Comparison of ENCODE assay signal across 11 cellular contexts in genomic region chr1:235022341-235023196, GRCh38.
DNase-seq lines count a peak whose midpoint lies in the region; ATAC-seq and TF ChIP-seq lines count a peak whose summit lies in the region.
"Had no signal": no experiment of that assay in that cellular context is flagged by ENCODE, and none has a peak within 500 bp of the region (broad histone marks: within the 10 kb centered on the region; RNA-seq: fewer than 3 reads in every experiment).

No MANE protein-coding gene starts in this region.

- H3K36me3 ChIP-seq in mesodermal cell (ENCODE audit: control insufficient read depth, insufficient read depth, low read length) (no peaks in the 10 kb centered on the region), transverse colon (no peaks in the 10 kb centered on the region)
- H3K36me3 ChIP-seq: SJSA1 had no signal

- no peak for DNase-seq in activated naive CD4-positive, alpha-beta T cell treated with anti-CD3 and anti-CD28 coated beads for 36 hours
- peak in 1 of 10 donors; percentile 45 for DNase-seq in dorsolateral prefrontal cortex
- DNase-seq in transverse colon, result no peak
- DNase-seq in GM19240 (ENCODE audit: insufficient read length, low spot score), result no peak
- DNase-seq in SW480 (ENCODE audit: low spot score), result no peak
- DNase-seq: activated CD8-positive, alpha-beta memory T cell treated with anti-CD3 and anti-CD28 coated beads for 24 hours; caudate nucleus had no signal

- no peak overlapping the region for H3K4me3 Mint-ChIP-seq in activated naive CD4-positive, alpha-beta T cell treated with anti-CD3 and anti-CD28 coated beads, Interleukin-2, amount 50 U/mL, for 24 hours
- no peak overlapping the region for H3K4me3 Mint-ChIP-seq in activated naive CD4-positive, alpha-beta T cell treated with anti-CD3 and anti-CD28 coated beads for 36 hours

- H3K4me1 ChIP-seq in mesodermal cell (ENCODE audit: control insufficient read depth, insufficient read depth, low read length, poor library complexity, severe bottlenecking) (peaks cover 36% of the 10 kb centered on the region), transverse colon (peaks cover 4 to 22% (median 19%) of the 10 kb centered on the region in 4 donors)

- H3K27me3 ChIP-seq in dorsolateral prefrontal cortex (no peaks in the 10 kb centered on the region), transverse colon (no peaks in the 10 kb centered on the region)
- H3K27me3 ChIP-seq: SJSA1 had no signal

- 83 to 87% methylated on average over 14 of the region's 16 CpGs for WGBS in mesodermal cell (ENCODE audit: insufficient coverage in 2 of 2), 2 experiments
- WGBS in transverse colon (ENCODE audit: low coverage in 1 of 2), 2 donors, result 35 to 62% methylated on average over 6 to 16 of the region's 16 CpGs

- peaks cover 4% of the 10 kb centered on the region for H3K9me3 Mint-ChIP-seq in activated naive CD4-positive, alpha-beta T cell treated with anti-CD3 and anti-CD28 coated beads, Interleukin-2, amount 50 U/mL, for 24 hours
- peaks cover 14% of the 10 kb centered on the region for H3K9me3 Mint-ChIP-seq in activated naive CD4-positive, alpha-beta T cell treated with anti-CD3 and anti-CD28 coated beads for 36 hours

- H3K27ac ChIP-seq in dorsolateral prefrontal cortex (peak overlapping the region in 48 of 59 donors; percentile 8 to 78 (median 64)), mesodermal cell (ENCODE audit: low read depth, low read length, severe bottlenecking) (peak overlapping the region; percentile 60), transverse colon (peak overlapping the region; percentile 44 to 62 (median 55))
- H3K27ac ChIP-seq: SJSA1 had no signal

- peaks cover 5% of the 10 kb centered on the region for H3K36me3 Mint-ChIP-seq in activated naive CD4-positive, alpha-beta T cell treated with anti-CD3 and anti-CD28 coated beads, Interleukin-2, amount 50 U/mL, for 24 hours
- H3K36me3 Mint-ChIP-seq in activated naive CD4-positive, alpha-beta T cell treated with anti-CD3 and anti-CD28 coated beads for 36 hours (ENCODE audit: low read depth), result peaks cover 5% of the 10 kb centered on the region

- no peak for ATAC-seq in GM18519 (IDR thresholded peaks at IDR 0.05; ENCODE audit: low FRiP score, unreplicated experiment)

- H3K9me3 ChIP-seq in mesodermal cell (ENCODE audit: control insufficient read depth, low read length), result peaks cover 28% of the 10 kb centered on the region
- no peaks in the 10 kb centered on the region for H3K9me3 ChIP-seq in transverse colon

- in situ Hi-C loops in transverse colon (cut with MboI; ENCODE audit: low pct_ligation_motif_present in 1 of 4, low pct_unique_long_range_greater_than_20kb in 1 of 4, low sequenced_read_pairs in 3 of 4), result no loop called here

- TF ChIP-seq CTCF in dorsolateral prefrontal cortex (IDR thresholded peaks at IDR 0.05 in 54 of 56, conservative IDR thresholded peaks at IDR 0.05 in 2 of 56; ENCODE audit: low read depth in 1 of 56, partially characterized antibody in 56 of 56) (no peak), transverse colon (IDR thresholded peaks at IDR 0.05) (no peak)

- no peaks in the 10 kb centered on the region for H3K27me3 Mint-ChIP-seq in activated naive CD4-positive, alpha-beta T cell treated with anti-CD3 and anti-CD28 coated beads, Interleukin-2, amount 50 U/mL, for 24 hours
- no peaks in the 10 kb centered on the region for H3K27me3 Mint-ChIP-seq in activated naive CD4-positive, alpha-beta T cell treated with anti-CD3 and anti-CD28 coated beads for 36 hours (ENCODE audit: low read depth)

- TF ChIP-seq EP300 in transverse colon (IDR thresholded peaks at IDR 0.05; ENCODE audit: low read depth), result no peak

- peaks cover 32% of the 10 kb centered on the region for H3K4me1 Mint-ChIP-seq in activated naive CD4-positive, alpha-beta T cell treated with anti-CD3 and anti-CD28 coated beads, Interleukin-2, amount 50 U/mL, for 24 hours
- H3K4me1 Mint-ChIP-seq in activated naive CD4-positive, alpha-beta T cell treated with anti-CD3 and anti-CD28 coated beads for 36 hours (ENCODE audit: low read depth), result peaks cover 41% of the 10 kb centered on the region

- intact Hi-C loops in activated naive CD4-positive, alpha-beta T cell treated with anti-CD3 and anti-CD28 coated beads for 36 hours (cut with micrococcal nuclease), result no loop called here
- intact Hi-C loops in dorsolateral prefrontal cortex (cut with DNase I) (no loop called here), transverse colon (cut with DNase I; ENCODE audit: low total_unique reads) (no loop called here)

- no peak for TF ChIP-seq POLR2A in transverse colon (IDR thresholded peaks at IDR 0.05)

- peak overlapping the region; percentile 6 for H3K27ac Mint-ChIP-seq in activated naive CD4-positive, alpha-beta T cell treated with anti-CD3 and anti-CD28 coated beads, Interleukin-2, amount 50 U/mL, for 24 hours
- no peak overlapping the region for H3K27ac Mint-ChIP-seq in activated naive CD4-positive, alpha-beta T cell treated with anti-CD3 and anti-CD28 coated beads for 36 hours

- CTCF ChIA-PET in activated naive CD4-positive, alpha-beta T cell treated with anti-CD3 and anti-CD28 coated beads for 36 hours (lab: Charles Lee), result interaction anchor here (1.2 kb wide), 1 partner anchor 424 kb away, joined by 6 read pairs; no protein-coding TSS in a partner anchor

- H3K4me3 ChIP-seq in dorsolateral prefrontal cortex, result peak overlapping the region in 1 of 59 donors; percentile 3
- H3K4me3 ChIP-seq in mesodermal cell (ENCODE audit: extremely low read depth, insufficient read depth, low read length, poor library complexity, severe bottlenecking), result no peak overlapping the region
- H3K4me3 ChIP-seq in transverse colon, result peak overlapping the region in 1 of 4 donors; percentile 5
- H3K4me3 ChIP-seq: SJSA1 had no signal
